In genomic region chr9:85258823-85259370, GRCh38 we compare ENCODE assay signal across 8 cellular contexts.
DNase-seq lines count a peak whose midpoint lies in the region; ATAC-seq and TF ChIP-seq lines count a peak whose summit lies in the region.

No MANE protein-coding gene starts in this region.

- peaks cover 5% of the 10 kb centered on the region for H3K4me1 ChIP-seq in suprapubic skin

- H3K4me1 Mint-ChIP-seq in brain, result peaks cover 12% of the 10 kb centered on the region
- H3K4me1 Mint-ChIP-seq in immature natural killer cell, result peaks cover 0 to 7% of the 10 kb centered on the region in 2 donors

- DNase-seq in Right ventricle myocardium inferior (ENCODE audit: missing footprints) (peak; percentile 67), cardiac septum (ENCODE audit: low spot score) (no peak), NCI-H2227 (lab: John Stamatoyannopoulos, UW; ENCODE audit: unreplicated experiment) (peak; percentile 55), immature natural killer cell (peak in 2 of 3 donors; percentile 0 to 5), suprapubic skin (ENCODE audit: low spot score in 2 of 2) (peak; percentile 71 to 79)

- peaks cover 12 to 21% (median 21%) of the 10 kb centered on the region in 5 experiments for H3K9me3 Mint-ChIP-seq in brain
- H3K9me3 Mint-ChIP-seq in immature natural killer cell, result peaks cover 0 to 4% (median 0%) of the 10 kb centered on the region in 6 donors

- no peak for TF ChIP-seq POLR2A in suprapubic skin (IDR thresholded peaks at IDR 0.05)

- peak; percentile 87 to 90 for TF ChIP-seq CTCF in brain (conservative IDR thresholded peaks at IDR 0.05)
- peak; percentile 25 to 74 for TF ChIP-seq CTCF in suprapubic skin (IDR thresholded peaks at IDR 0.05)

- no peaks in the 10 kb centered on the region for H3K9me3 ChIP-seq in suprapubic skin

- H3K36me3 Mint-ChIP-seq in brain, result peaks cover 12% of the 10 kb centered on the region
- no peaks in the 10 kb centered on the region for H3K36me3 Mint-ChIP-seq in immature natural killer cell

- WGBS in suprapubic skin, result 27% methylated on average over 10 of the region's 10 CpGs

- H3K27ac ChIP-seq in suprapubic skin, result no peak overlapping the region

- H3K27me3 Mint-ChIP-seq in brain, result no peaks in the 10 kb centered on the region
- peaks cover 7 to 24% (median 10%) of the 10 kb centered on the region in 3 donors for H3K27me3 Mint-ChIP-seq in immature natural killer cell (ENCODE audit: low read depth in 3 of 3)

- H3K4me3 Mint-ChIP-seq in brain (no peak overlapping the region), immature natural killer cell (no peak overlapping the region)

- H3K27ac Mint-ChIP-seq in brain, result peak overlapping the region in 4 of 5 experiments; percentile 32 to 74 (median 65)
- H3K27ac Mint-ChIP-seq in immature natural killer cell, result no peak overlapping the region

- H3K36me3 ChIP-seq in suprapubic skin, result no peaks in the 10 kb centered on the region

- H3K4me3 ChIP-seq in suprapubic skin, result no peak overlapping the region

- H3K27me3 ChIP-seq in suprapubic skin, result no peaks in the 10 kb centered on the region

- intact Hi-C loops in Right ventricle myocardium inferior (cut with DNase I), result loop anchor here (2.0 to 5.0 kb wide), 2 partner anchors 562 to 862 kb away; no protein-coding TSS in a partner anchor
- intact Hi-C loops in cardiac septum (cut with DNase I), result no loop called here

- ATAC-seq in Right ventricle myocardium inferior (peak; percentile 70), HG02571 (IDR thresholded peaks at IDR 0.05; ENCODE audit: unreplicated experiment) (peak; percentile 63)
- no peak for ATAC-seq in activated CD4-positive, CD25-positive, alpha-beta regulatory T cell treated with anti-CD3 and anti-CD28 coated beads, Interleukin-2, amount 50 U/mL, for 24 hours

- no peak for TF ChIP-seq EP300 in suprapubic skin (IDR thresholded peaks at IDR 0.05)

Comparison
In these comparisons a context has a peak if more than half of its experiments do, and no peak if none do; other contexts are left out.
1. ATAC-seq: peak in Right ventricle myocardium inferior (single experiment) and HG02571 (single experiment); none in activated CD4-positive, CD25-positive, alpha-beta regulatory T cell treated with anti-CD3 and anti-CD28 coated beads, Interleukin-2, amount 50 U/mL, for 24 hours (0 of 2).
2. H3K27ac Mint-ChIP-seq: peak in brain (4 of 5); none in immature natural killer cell (0 of 6).